In genomic region chr7:85928500-85928899, GRCh38 we compare ENCODE assay signal across 24 cellular contexts.
"Had no signal": no experiment of that assay in that cellular context is flagged by ENCODE, and none has a peak within 500 bp of the region (broad histone marks: within the 10 kb centered on the region; RNA-seq: fewer than 3 reads in every experiment).

No MANE protein-coding gene starts in this region.

- H3K27ac Mint-ChIP-seq: activated B cell treated with CpG ODN at 0.5 μM for 24 hours; activated CD8-positive, alpha-beta T cell treated with anti-CD3 and anti-CD28 coated beads, Interleukin-2, amount 10 ng/mL, durations not matched to agents 7 days and 5 days; activated naive CD4-positive, alpha-beta T cell treated with anti-CD3 and anti-CD28 coated beads for 36 hours; activated naive CD8-positive, alpha-beta T cell treated with anti-CD3 and anti-CD28 coated beads for 36 hours; naive B cell had no signal

- H3K4me1 ChIP-seq: adrenal gland, body of pancreas, colonic mucosa, gastrocnemius medialis, testis, transverse colon had no signal

- H3K27me3 Mint-ChIP-seq: activated B cell treated with CpG ODN at 0.5 μM for 24 hours; activated naive CD8-positive, alpha-beta T cell treated with anti-CD3 and anti-CD28 coated beads for 36 hours; naive B cell had no signal

- ATAC-seq: activated CD8-positive, alpha-beta T cell treated with anti-CD3 and anti-CD28 coated beads, Interleukin-2, amount 10 ng/mL, durations not matched to agents 7 days and 5 days; body of pancreas; gastrocnemius medialis; left cardiac atrium; left ventricle myocardium superior; right cardiac atrium had no signal

- H3K36me3 ChIP-seq: adrenal gland, colonic mucosa, gastrocnemius medialis, transverse colon had no signal

- DNase-seq: activated B cell treated with CpG ODN at 0.5 μM for 24 hours; activated CD4-positive, alpha-beta T cell treated with anti-CD3 and anti-CD28 coated beads, Interleukin-2, amount 50 U/mL, for 1 hour; activated CD8-positive, alpha-beta T cell treated with anti-CD3 and anti-CD28 coated beads, Interleukin-2, amount 10 ng/mL, durations not matched to agents 7 days and 5 days; activated effector memory CD4-positive, alpha-beta T cell treated with Interleukin-2 at 50 U/mL for 16 hours; activated naive CD4-positive, alpha-beta T cell treated with anti-CD3 and anti-CD28 coated beads for 36 hours; activated naive CD8-positive, alpha-beta T cell treated with anti-CD3 and anti-CD28 coated beads for 36 hours; adrenal gland; aorta; body of pancreas; colonic mucosa; effector CD8-positive, alpha-beta T cell; erythroblast; gastrocnemius medialis; glutamatergic neuron; islet precursor cell; left cardiac atrium; left ventricle myocardium superior; naive B cell; right cardiac atrium; stimulated activated CD4-positive, alpha-beta T cell treated with anti-CD3 and anti-CD28 coated beads, Interleukin-2, amount 100 ng/mL, for 48 hours; stimulated activated naive CD4-positive, alpha-beta T cell treated with Interleukin-2 at 50 U/mL for 16 hours; T-helper 2 cell; testis; transverse colon had no signal

- H3K4me3 Mint-ChIP-seq: activated B cell treated with CpG ODN at 0.5 μM for 24 hours; activated CD8-positive, alpha-beta T cell treated with anti-CD3 and anti-CD28 coated beads, Interleukin-2, amount 10 ng/mL, durations not matched to agents 7 days and 5 days; activated naive CD4-positive, alpha-beta T cell treated with anti-CD3 and anti-CD28 coated beads for 36 hours; activated naive CD8-positive, alpha-beta T cell treated with anti-CD3 and anti-CD28 coated beads for 36 hours; naive B cell had no signal

- H3K4me3 ChIP-seq: adrenal gland, body of pancreas, colonic mucosa, gastrocnemius medialis, testis, transverse colon had no signal

- H3K9me3 ChIP-seq: adrenal gland, body of pancreas, colonic mucosa, gastrocnemius medialis, testis had no signal

- H3K27ac ChIP-seq: adrenal gland, body of pancreas, colonic mucosa, gastrocnemius medialis, testis, transverse colon had no signal

- H3K4me1 Mint-ChIP-seq: activated B cell treated with CpG ODN at 0.5 μM for 24 hours; activated naive CD8-positive, alpha-beta T cell treated with anti-CD3 and anti-CD28 coated beads for 36 hours; naive B cell had no signal

- H3K27me3 ChIP-seq: adrenal gland, body of pancreas, colonic mucosa, gastrocnemius medialis, testis, transverse colon had no signal

- H3K36me3 Mint-ChIP-seq: activated naive CD8-positive, alpha-beta T cell treated with anti-CD3 and anti-CD28 coated beads for 36 hours; naive B cell had no signal
